Comparison of ENCODE assay signal across 2 cellular contexts in the genomic region with DNA sequence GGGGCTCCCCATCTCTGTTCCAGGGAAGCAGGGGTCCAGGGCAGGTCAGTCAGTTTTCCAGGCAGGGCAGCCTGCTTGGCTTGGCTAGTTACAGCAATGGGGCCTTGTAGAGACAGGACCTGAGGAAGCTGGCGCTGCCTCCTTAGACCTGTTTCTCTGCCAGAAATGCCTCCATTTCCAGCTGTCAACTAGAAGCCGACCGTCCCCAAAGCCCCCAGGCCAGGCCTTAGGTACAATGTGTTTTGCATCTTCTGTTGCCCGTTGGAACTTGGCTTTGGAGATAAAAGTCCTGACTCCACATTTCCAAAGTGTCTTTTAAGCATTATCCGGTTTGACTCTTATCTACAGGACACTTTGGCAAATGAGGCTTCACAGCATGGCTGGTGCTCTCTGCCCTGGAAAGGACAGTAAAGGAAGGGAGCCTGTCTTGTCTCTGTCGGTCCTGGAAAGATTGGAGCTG.
A peak's percentile ranks its signal among the peaks of the same experiment; 100 is the strongest.
TF ChIP-seq lines count a peak whose summit lies in the region.

No MANE protein-coding gene starts in this region.

TF ChIP-seq in A549, 52 proteins besides CTCF, POLR2A, EP300 and RAD21 (continued from another document):
- TF ChIP-seq CHD4 (IDR thresholded peaks at IDR 0.05; ENCODE audit: borderline replicate concordance) (no peak), HEYL (CRISPR knock-in tag; IDR thresholded peaks at IDR 0.05) (peak; percentile 4; the same call in 1 of the 2 replicates), JUN (IDR thresholded peaks at IDR 0.05) (peak in 1 of 2 experiments; percentile 35; a peak in 1 of 5 replicates), HOXA7 (CRISPR knock-in tag; IDR thresholded peaks at IDR 0.05) (peak; percentile 69; the same call in 1 of the 2 replicates)
- TF ChIP-seq, protein P1, sequence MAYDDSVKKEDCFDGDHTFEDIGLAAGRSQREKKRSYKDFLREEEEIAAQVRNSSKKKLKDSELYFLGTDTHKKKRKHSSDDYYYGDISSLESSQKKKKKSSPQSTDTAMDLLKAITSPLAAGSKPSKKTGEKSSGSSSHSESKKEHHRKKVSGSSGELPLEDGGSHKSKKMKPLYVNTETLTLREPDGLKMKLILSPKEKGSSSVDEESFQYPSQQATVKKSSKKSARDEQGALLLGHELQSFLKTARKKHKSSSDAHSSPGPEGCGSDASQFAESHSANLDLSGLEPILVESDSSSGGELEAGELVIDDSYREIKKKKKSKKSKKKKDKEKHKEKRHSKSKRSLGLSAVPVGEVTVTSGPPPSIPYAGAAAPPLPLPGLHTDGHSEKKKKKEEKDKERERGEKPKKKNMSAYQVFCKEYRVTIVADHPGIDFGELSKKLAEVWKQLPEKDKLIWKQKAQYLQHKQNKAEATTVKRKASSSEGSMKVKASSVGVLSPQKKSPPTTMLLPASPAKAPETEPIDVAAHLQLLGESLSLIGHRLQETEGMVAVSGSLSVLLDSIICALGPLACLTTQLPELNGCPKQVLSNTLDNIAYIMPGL (CRISPR knock-in tag; IDR thresholded peaks at IDR 0.05; ENCODE audit: borderline replicate concordance), result no peak

TF ChIP-seq in WTC11, 78 proteins besides CTCF, POLR2A, EP300 and RAD21 (continued from another document):
- TF ChIP-seq, protein P2, sequence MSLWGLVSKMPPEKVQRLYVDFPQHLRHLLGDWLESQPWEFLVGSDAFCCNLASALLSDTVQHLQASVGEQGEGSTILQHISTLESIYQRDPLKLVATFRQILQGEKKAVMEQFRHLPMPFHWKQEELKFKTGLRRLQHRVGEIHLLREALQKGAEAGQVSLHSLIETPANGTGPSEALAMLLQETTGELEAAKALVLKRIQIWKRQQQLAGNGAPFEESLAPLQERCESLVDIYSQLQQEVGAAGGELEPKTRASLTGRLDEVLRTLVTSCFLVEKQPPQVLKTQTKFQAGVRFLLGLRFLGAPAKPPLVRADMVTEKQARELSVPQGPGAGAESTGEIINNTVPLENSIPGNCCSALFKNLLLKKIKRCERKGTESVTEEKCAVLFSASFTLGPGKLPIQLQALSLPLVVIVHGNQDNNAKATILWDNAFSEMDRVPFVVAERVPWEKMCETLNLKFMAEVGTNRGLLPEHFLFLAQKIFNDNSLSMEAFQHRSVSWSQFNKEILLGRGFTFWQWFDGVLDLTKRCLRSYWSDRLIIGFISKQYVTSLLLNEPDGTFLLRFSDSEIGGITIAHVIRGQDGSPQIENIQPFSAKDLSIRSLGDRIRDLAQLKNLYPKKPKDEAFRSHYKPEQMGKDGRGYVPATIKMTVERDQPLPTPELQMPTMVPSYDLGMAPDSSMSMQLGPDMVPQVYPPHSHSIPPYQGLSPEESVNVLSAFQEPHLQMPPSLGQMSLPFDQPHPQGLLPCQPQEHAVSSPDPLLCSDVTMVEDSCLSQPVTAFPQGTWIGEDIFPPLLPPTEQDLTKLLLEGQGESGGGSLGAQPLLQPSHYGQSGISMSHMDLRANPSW (CRISPR knock-in tag; conservative IDR thresholded peaks at IDR 0.05; ENCODE audit: low read depth), result no peak
- TF ChIP-seq ZNF317 (CRISPR knock-in tag; IDR thresholded peaks at IDR 0.05; ENCODE audit: borderline replicate concordance, low read depth), result no peak
- TF ChIP-seq, protein P3, sequence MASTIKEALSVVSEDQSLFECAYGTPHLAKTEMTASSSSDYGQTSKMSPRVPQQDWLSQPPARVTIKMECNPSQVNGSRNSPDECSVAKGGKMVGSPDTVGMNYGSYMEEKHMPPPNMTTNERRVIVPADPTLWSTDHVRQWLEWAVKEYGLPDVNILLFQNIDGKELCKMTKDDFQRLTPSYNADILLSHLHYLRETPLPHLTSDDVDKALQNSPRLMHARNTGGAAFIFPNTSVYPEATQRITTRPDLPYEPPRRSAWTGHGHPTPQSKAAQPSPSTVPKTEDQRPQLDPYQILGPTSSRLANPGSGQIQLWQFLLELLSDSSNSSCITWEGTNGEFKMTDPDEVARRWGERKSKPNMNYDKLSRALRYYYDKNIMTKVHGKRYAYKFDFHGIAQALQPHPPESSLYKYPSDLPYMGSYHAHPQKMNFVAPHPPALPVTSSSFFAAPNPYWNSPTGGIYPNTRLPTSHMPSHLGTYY (CRISPR knock-in tag; IDR thresholded peaks at IDR 0.05), result no peak
- no peak for TF ChIP-seq NR2C2 (CRISPR knock-in tag; IDR thresholded peaks at IDR 0.05)
- no peak for TF ChIP-seq CREB1 (CRISPR knock-in tag; IDR thresholded peaks at IDR 0.05)
- TF ChIP-seq ZNF671 (CRISPR knock-in tag; IDR thresholded peaks at IDR 0.05), result no peak
- no peak for TF ChIP-seq MYBL2 (CRISPR knock-in tag; IDR thresholded peaks at IDR 0.05)
- no peak for TF ChIP-seq SMAD3 (CRISPR knock-in tag; IDR thresholded peaks at IDR 0.05; ENCODE audit: borderline replicate concordance)
- TF ChIP-seq, protein P4, sequence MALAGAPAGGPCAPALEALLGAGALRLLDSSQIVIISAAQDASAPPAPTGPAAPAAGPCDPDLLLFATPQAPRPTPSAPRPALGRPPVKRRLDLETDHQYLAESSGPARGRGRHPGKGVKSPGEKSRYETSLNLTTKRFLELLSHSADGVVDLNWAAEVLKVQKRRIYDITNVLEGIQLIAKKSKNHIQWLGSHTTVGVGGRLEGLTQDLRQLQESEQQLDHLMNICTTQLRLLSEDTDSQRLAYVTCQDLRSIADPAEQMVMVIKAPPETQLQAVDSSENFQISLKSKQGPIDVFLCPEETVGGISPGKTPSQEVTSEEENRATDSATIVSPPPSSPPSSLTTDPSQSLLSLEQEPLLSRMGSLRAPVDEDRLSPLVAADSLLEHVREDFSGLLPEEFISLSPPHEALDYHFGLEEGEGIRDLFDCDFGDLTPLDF (CRISPR knock-in tag; IDR thresholded peaks at IDR 0.05), result no peak
- TF ChIP-seq, protein P5, sequence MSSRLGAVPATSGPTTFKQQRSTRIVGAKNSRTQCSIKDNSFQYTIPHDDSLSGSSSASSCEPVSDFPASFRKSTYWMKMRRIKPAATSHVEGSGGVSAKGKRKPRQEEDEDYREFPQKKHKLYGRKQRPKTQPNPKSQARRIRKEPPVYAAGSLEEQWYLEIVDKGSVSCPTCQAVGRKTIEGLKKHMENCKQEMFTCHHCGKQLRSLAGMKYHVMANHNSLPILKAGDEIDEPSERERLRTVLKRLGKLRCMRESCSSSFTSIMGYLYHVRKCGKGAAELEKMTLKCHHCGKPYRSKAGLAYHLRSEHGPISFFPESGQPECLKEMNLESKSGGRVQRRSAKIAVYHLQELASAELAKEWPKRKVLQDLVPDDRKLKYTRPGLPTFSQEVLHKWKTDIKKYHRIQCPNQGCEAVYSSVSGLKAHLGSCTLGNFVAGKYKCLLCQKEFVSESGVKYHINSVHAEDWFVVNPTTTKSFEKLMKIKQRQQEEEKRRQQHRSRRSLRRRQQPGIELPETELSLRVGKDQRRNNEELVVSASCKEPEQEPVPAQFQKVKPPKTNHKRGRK (CRISPR knock-in tag; IDR thresholded peaks at IDR 0.05; ENCODE audit: borderline replicate concordance), result no peak
- TF ChIP-seq, protein P6, sequence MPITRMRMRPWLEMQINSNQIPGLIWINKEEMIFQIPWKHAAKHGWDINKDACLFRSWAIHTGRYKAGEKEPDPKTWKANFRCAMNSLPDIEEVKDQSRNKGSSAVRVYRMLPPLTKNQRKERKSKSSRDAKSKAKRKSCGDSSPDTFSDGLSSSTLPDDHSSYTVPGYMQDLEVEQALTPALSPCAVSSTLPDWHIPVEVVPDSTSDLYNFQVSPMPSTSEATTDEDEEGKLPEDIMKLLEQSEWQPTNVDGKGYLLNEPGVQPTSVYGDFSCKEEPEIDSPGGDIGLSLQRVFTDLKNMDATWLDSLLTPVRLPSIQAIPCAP (CRISPR knock-in tag; IDR thresholded peaks at IDR 0.05), result no peak
- TF ChIP-seq, protein P7, sequence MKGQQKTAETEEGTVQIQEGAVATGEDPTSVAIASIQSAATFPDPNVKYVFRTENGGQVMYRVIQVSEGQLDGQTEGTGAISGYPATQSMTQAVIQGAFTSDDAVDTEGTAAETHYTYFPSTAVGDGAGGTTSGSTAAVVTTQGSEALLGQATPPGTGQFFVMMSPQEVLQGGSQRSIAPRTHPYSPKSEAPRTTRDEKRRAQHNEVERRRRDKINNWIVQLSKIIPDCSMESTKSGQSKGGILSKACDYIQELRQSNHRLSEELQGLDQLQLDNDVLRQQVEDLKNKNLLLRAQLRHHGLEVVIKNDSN (CRISPR knock-in tag; IDR thresholded peaks at IDR 0.05), result no peak
- TF ChIP-seq SOX15 (CRISPR knock-in tag; IDR thresholded peaks at IDR 0.05), result no peak
- TF ChIP-seq GTF2I (CRISPR knock-in tag; conservative IDR thresholded peaks at IDR 0.05), result no peak
- TF ChIP-seq, protein P8, sequence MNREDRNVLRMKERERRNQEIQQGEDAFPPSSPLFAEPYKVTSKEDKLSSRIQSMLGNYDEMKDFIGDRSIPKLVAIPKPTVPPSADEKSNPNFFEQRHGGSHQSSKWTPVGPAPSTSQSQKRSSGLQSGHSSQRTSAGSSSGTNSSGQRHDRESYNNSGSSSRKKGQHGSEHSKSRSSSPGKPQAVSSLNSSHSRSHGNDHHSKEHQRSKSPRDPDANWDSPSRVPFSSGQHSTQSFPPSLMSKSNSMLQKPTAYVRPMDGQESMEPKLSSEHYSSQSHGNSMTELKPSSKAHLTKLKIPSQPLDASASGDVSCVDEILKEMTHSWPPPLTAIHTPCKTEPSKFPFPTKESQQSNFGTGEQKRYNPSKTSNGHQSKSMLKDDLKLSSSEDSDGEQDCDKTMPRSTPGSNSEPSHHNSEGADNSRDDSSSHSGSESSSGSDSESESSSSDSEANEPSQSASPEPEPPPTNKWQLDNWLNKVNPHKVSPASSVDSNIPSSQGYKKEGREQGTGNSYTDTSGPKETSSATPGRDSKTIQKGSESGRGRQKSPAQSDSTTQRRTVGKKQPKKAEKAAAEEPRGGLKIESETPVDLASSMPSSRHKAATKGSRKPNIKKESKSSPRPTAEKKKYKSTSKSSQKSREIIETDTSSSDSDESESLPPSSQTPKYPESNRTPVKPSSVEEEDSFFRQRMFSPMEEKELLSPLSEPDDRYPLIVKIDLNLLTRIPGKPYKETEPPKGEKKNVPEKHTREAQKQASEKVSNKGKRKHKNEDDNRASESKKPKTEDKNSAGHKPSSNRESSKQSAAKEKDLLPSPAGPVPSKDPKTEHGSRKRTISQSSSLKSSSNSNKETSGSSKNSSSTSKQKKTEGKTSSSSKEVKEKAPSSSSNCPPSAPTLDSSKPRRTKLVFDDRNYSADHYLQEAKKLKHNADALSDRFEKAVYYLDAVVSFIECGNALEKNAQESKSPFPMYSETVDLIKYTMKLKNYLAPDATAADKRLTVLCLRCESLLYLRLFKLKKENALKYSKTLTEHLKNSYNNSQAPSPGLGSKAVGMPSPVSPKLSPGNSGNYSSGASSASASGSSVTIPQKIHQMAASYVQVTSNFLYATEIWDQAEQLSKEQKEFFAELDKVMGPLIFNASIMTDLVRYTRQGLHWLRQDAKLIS (CRISPR knock-in tag; IDR thresholded peaks at IDR 0.05; ENCODE audit: borderline replicate concordance), result no peak
- no peak for TF ChIP-seq SMAD4 (CRISPR knock-in tag; IDR thresholded peaks at IDR 0.05)
